19 cellular contexts compared by ENCODE assay signal in genomic region chr10:70376436-70377378, GRCh38. TPM values are rescaled to one million over a fixed set of nuclear protein-coding genes. Genes with fewer than 3 reads are reported as not detected.
DNase-seq lines count a peak whose midpoint lies in the region; ATAC-seq, FAIRE-seq and TF ChIP-seq lines count a peak whose summit lies in the region.
"Had no signal": no experiment of that assay in that cellular context is flagged by ENCODE, and none has a peak within 500 bp of the region (broad histone marks: within the 10 kb centered on the region; RNA-seq: fewer than 3 reads in every experiment).

No MANE protein-coding gene starts in this region.

- intact Hi-C loops in gastrocnemius medialis (cut with DNase I; ENCODE audit: low total_unique reads) = no loop called here
- intact Hi-C loops in activated T-helper 1 cell treated with anti-CD3 and anti-CD28 coated beads, Interleukin-12 subunit alpha, Interleukin-12 subunit beta, Interleukin-2, Interleukin-4 antibody, amounts not matched to agents 30 ng/mL and 10 ng/mL and 1 ng/mL, durations not matched to agents 14 hours and 24 hours and 36 hours (cut with micrococcal nuclease) = loop anchor here (5.0 kb wide), 1 partner anchor 166 kb away; no protein-coding TSS in a partner anchor

- no peak for TF ChIP-seq POLR2A in H54 (IDR thresholded peaks at IDR 0.05; ENCODE audit: low read depth, low read length)
- TF ChIP-seq POLR2A in gastrocnemius medialis (IDR thresholded peaks at IDR 0.05) = no peak
- TF ChIP-seq POLR2A in GM12892 (IDR thresholded peaks at IDR 0.05; ENCODE audit: low read depth, low read length) = no peak

- H3K9me3 Mint-ChIP-seq in activated T-helper 1 cell treated with anti-CD3 and anti-CD28 coated beads, Interleukin-12 subunit alpha, Interleukin-12 subunit beta, Interleukin-2, Interleukin-4 antibody, amounts not matched to agents 30 ng/mL and 10 ng/mL and 1 ng/mL, durations not matched to agents 14 hours and 24 hours and 36 hours = peaks cover 9% of the 10 kb centered on the region
- H3K9me3 Mint-ChIP-seq: activated naive CD4-positive, alpha-beta T cell treated with anti-CD3 and anti-CD28 coated beads, Interleukin-2, amount 50 U/mL, for 72 hours had no signal

- H3K4me1 ChIP-seq in RWPE2 (ENCODE audit: insufficient read depth, poor library complexity, severe bottlenecking) (peaks cover 26% of the 10 kb centered on the region), gastrocnemius medialis (peaks cover 46 to 47% of the 10 kb centered on the region in 2 donors)

- H3K36me3 Mint-ChIP-seq in activated T-helper 1 cell treated with anti-CD3 and anti-CD28 coated beads, Interleukin-12 subunit alpha, Interleukin-12 subunit beta, Interleukin-2, Interleukin-4 antibody, amounts not matched to agents 30 ng/mL and 10 ng/mL and 1 ng/mL, durations not matched to agents 14 hours and 24 hours and 36 hours (ENCODE audit: low read depth) = no peaks in the 10 kb centered on the region

- H3K36me3 ChIP-seq in RWPE2 (ENCODE audit: low read depth) (peaks cover 16% of the 10 kb centered on the region), gastrocnemius medialis (no peaks in the 10 kb centered on the region)
- H3K36me3 ChIP-seq: vagina had no signal

- no peak overlapping the region for H3K27ac Mint-ChIP-seq in activated T-helper 1 cell treated with anti-CD3 and anti-CD28 coated beads, Interleukin-12 subunit alpha, Interleukin-12 subunit beta, Interleukin-2, Interleukin-4 antibody, amounts not matched to agents 30 ng/mL and 10 ng/mL and 1 ng/mL, durations not matched to agents 14 hours and 24 hours and 36 hours
- H3K27ac Mint-ChIP-seq: CD8-positive, alpha-beta T cell; naive thymus-derived CD8-positive, alpha-beta T cell had no signal

- ATAC-seq in RWPE2 (ENCODE audit: low read depth) (peak; percentile 66), gastrocnemius medialis (no peak), HG02763 (IDR thresholded peaks at IDR 0.05; ENCODE audit: unreplicated experiment) (no peak)
- ATAC-seq: activated naive CD4-positive, alpha-beta T cell treated with anti-CD3 and anti-CD28 coated beads, Interleukin-2, amount 50 U/mL, for 72 hours; CD8-positive, alpha-beta T cell; naive thymus-derived CD8-positive, alpha-beta T cell; sciatic nerve had no signal

- peak overlapping the region; percentile 90 for H3K27ac ChIP-seq in RWPE2 (ENCODE audit: poor library complexity, severe bottlenecking)
- H3K27ac ChIP-seq in epithelial cell of prostate = peak overlapping the region; percentile 91
- peak overlapping the region; percentile 91 to 97 (median 95) for H3K27ac ChIP-seq in gastrocnemius medialis
- H3K27ac ChIP-seq: left ventricle myocardium inferior, vagina had no signal

- H3K9me3 ChIP-seq in RWPE2 (ENCODE audit: severe bottlenecking) = no peaks in the 10 kb centered on the region
- no peaks in the 10 kb centered on the region for H3K9me3 ChIP-seq in gastrocnemius medialis
- H3K9me3 ChIP-seq: vagina had no signal

- FAIRE-seq in H54 (lab: Jason Lieb, UNC) (peak; percentile 64), GM12892 (lab: Jason Lieb, UNC) (no peak)
- FAIRE-seq: GM18507 had no signal

- TF ChIP-seq CTCF in RWPE2 (IDR thresholded peaks at IDR 0.05; ENCODE audit: poor library complexity, severe bottlenecking) (no peak), gastrocnemius medialis (IDR thresholded peaks at IDR 0.05 in 4 of 5, conservative IDR thresholded peaks at IDR 0.05 in 1 of 5) (no peak)

- in situ Hi-C loops in gastrocnemius medialis (cut with MboI; ENCODE audit: low sequenced_read_pairs in 4 of 4) = no loop called here

- no peaks in the 10 kb centered on the region for H3K27me3 ChIP-seq in RWPE2 (ENCODE audit: insufficient read depth, poor library complexity, severe bottlenecking)
- H3K27me3 ChIP-seq in gastrocnemius medialis = no peaks in the 10 kb centered on the region
- H3K27me3 ChIP-seq: vagina had no signal

- H3K4me1 Mint-ChIP-seq in activated T-helper 1 cell treated with anti-CD3 and anti-CD28 coated beads, Interleukin-12 subunit alpha, Interleukin-12 subunit beta, Interleukin-2, Interleukin-4 antibody, amounts not matched to agents 30 ng/mL and 10 ng/mL and 1 ng/mL, durations not matched to agents 14 hours and 24 hours and 36 hours (ENCODE audit: low read depth) = peaks cover 12% of the 10 kb centered on the region

- no peak overlapping the region for H3K4me3 Mint-ChIP-seq in activated T-helper 1 cell treated with anti-CD3 and anti-CD28 coated beads, Interleukin-12 subunit alpha, Interleukin-12 subunit beta, Interleukin-2, Interleukin-4 antibody, amounts not matched to agents 30 ng/mL and 10 ng/mL and 1 ng/mL, durations not matched to agents 14 hours and 24 hours and 36 hours
- H3K4me3 Mint-ChIP-seq: CD8-positive, alpha-beta T cell; naive thymus-derived CD8-positive, alpha-beta T cell had no signal

- peaks cover 6% of the 10 kb centered on the region for H3K27me3 Mint-ChIP-seq in activated T-helper 1 cell treated with anti-CD3 and anti-CD28 coated beads, Interleukin-12 subunit alpha, Interleukin-12 subunit beta, Interleukin-2, Interleukin-4 antibody, amounts not matched to agents 30 ng/mL and 10 ng/mL and 1 ng/mL, durations not matched to agents 14 hours and 24 hours and 36 hours (ENCODE audit: insufficient read depth)

- H3K4me3 ChIP-seq in RWPE2 (ENCODE audit: severe bottlenecking) (no peak overlapping the region), gastrocnemius medialis (no peak overlapping the region)
- H3K4me3 ChIP-seq: left ventricle myocardium inferior, vagina had no signal

- DNase-seq in H54 (ENCODE audit: insufficient read length, low spot score) (peak; percentile 83), RWPE2 (ENCODE audit: low spot score) (peak; percentile 71), epithelial cell of prostate (ENCODE audit: low read depth, low spot score) (peak; percentile 59), gastrocnemius medialis (no peak), GM12892 (ENCODE audit: insufficient read length) (no peak)
- DNase-seq in activated T-helper 1 cell treated with anti-CD3 and anti-CD28 coated beads, Interleukin-12 subunit alpha, Interleukin-12 subunit beta, Interleukin-2, Interleukin-4 antibody, amounts not matched to agents 30 ng/mL and 10 ng/mL and 1 ng/mL, durations not matched to agents 14 hours and 24 hours and 36 hours (ENCODE audit: low spot score) = no peak
- DNase-seq: activated CD4-positive, alpha-beta T cell treated with anti-CD3 and anti-CD28 coated beads for 1 hour; CD8-positive, alpha-beta T cell; GDM1; left ventricle myocardium inferior; MV-4-11; naive thymus-derived CD8-positive, alpha-beta T cell; NCI-H2227 treated with DMSO at 0.1 percent for 48 hours; stimulated activated naive CD4-positive, alpha-beta T cell had no signal

RNA-seq across cellular contexts. Expression of gene LRRC20, which starts 5.7 kb away (rescaled TPM):
- 100 to 1,000 TPM; 104 to 220 (median 128) TPM for total RNA-seq in gastrocnemius medialis
- total RNA-seq in activated T-helper 1 cell treated with anti-CD3 and anti-CD28 coated beads, Interleukin-12 subunit alpha, Interleukin-12 subunit beta, Interleukin-2, Interleukin-4 antibody, amounts not matched to agents 30 ng/mL and 10 ng/mL and 1 ng/mL, durations not matched to agents 14 hours and 24 hours and 36 hours = 14.6 and 14.9 TPM in 2 replicates
- polyA plus RNA-seq in GM12892 (2012; ENCODE audit: missing spikeins) = 13.4 TPM

RNA-seq across cellular contexts. Expression of gene EIF4EBP2, which starts 27.2 kb away (rescaled TPM):
- 100 to 1,000 TPM in 3 of 4 donors, 10 to 100 TPM in 1; 58.4 to 141 (median 107) TPM for total RNA-seq in gastrocnemius medialis
- total RNA-seq in activated T-helper 1 cell treated with anti-CD3 and anti-CD28 coated beads, Interleukin-12 subunit alpha, Interleukin-12 subunit beta, Interleukin-2, Interleukin-4 antibody, amounts not matched to agents 30 ng/mL and 10 ng/mL and 1 ng/mL, durations not matched to agents 14 hours and 24 hours and 36 hours = 36.6 and 37.7 TPM in 2 replicates
- 25.9 TPM for polyA plus RNA-seq in GM12892 (2012; ENCODE audit: missing spikeins)

Comparison
In these comparisons a context has a peak if more than half of its experiments do, and no peak if none do; other contexts are left out.
1. DNase-seq: peak in H54 (single experiment), RWPE2 (single experiment) and epithelial cell of prostate (single experiment); none in gastrocnemius medialis (0 of 2), activated T-helper 1 cell treated with anti-CD3 and anti-CD28 coated beads, Interleukin-12 subunit alpha, Interleukin-12 subunit beta, Interleukin-2, Interleukin-4 antibody, amounts not matched to agents 30 ng/mL and 10 ng/mL and 1 ng/mL, durations not matched to agents 14 hours and 24 hours and 36 hours (single experiment) and GM12892 (single experiment).
2. Peak in every context shown above with its lines, with median percentiles within 50 percentile points of each other: H3K27ac ChIP-seq.